ENCODE assay signal across 25 cellular contexts in genomic region chr19:49646586-49646985, GRCh38. TPM values are rescaled to one million over a fixed set of nuclear protein-coding genes. Genes with fewer than 3 reads are reported as not detected.
DNase-seq lines count a peak whose midpoint lies in the region; ATAC-seq, FAIRE-seq and TF ChIP-seq lines count a peak whose summit lies in the region.
"Had no signal": no experiment of that assay in that cellular context is flagged by ENCODE, and none has a peak within 500 bp of the region (broad histone marks: within the 10 kb centered on the region; RNA-seq: fewer than 3 reads in every experiment).

No MANE protein-coding gene starts in this region.

- CTCF ChIA-PET in A673 (lab: Charles Lee) = no interaction called here
- CTCF ChIA-PET in HepG2 (lab: Yijun Ruan, JAX; ENCODE audit: low intra/inter-chr PET ratio, low total read pairs) = no interaction called here
- CTCF ChIA-PET in WTC11 (lab: Charles Lee) = interaction anchor here (0.5 kb wide), 1 partner anchor 995 kb away, joined by 3 read pairs; no protein-coding TSS in a partner anchor

- TF ChIP-seq CTCF in A673 (conservative IDR thresholded peaks at IDR 0.05; ENCODE audit: low read depth, low read length) = no peak
- no peak for TF ChIP-seq CTCF in HepG2 (CRISPR knock-in tag; IDR thresholded peaks at IDR 0.05)
- no peak for TF ChIP-seq CTCF in osteocyte (IDR thresholded peaks at IDR 0.05)
- no peak for TF ChIP-seq CTCF in WTC11 (IDR thresholded peaks at IDR 0.05)

- TF ChIP-seq EP300 in HepG2 (IDR thresholded peaks at IDR 0.05; ENCODE audit: low read depth in 2 of 2, low read length in 2 of 2) (no peak), HepG2 (CRISPR knock-in tag; IDR thresholded peaks at IDR 0.05; ENCODE audit: borderline replicate concordance) (no peak)

- no peak for TF ChIP-seq RAD21 in HepG2 (CRISPR knock-in tag; IDR thresholded peaks at IDR 0.05)

- H3K36me3 Mint-ChIP-seq in osteocyte (ENCODE audit: unreplicated experiment) (peaks cover 21% of the 10 kb centered on the region), WTC11 (peaks cover 28% of the 10 kb centered on the region)

- H3K4me3 Mint-ChIP-seq in osteocyte (ENCODE audit: unreplicated experiment) (no peak overlapping the region), WTC11 (no peak overlapping the region)

- no peak for FAIRE-seq in HepG2 (lab: Jason Lieb, UNC)

- no peaks in the 10 kb centered on the region for H4K20me1 ChIP-seq in HepG2 (ENCODE audit: insufficient read depth, low read length)

- in situ Hi-C loops in HepG2 (cut with HindIII; ENCODE audit: extremely low pct_ligation_motif_present, low pct_unique_long_range_greater_than_20kb) = no loop called here

- no peak overlapping the region for H3K9ac ChIP-seq in HepG2 (ENCODE audit: insufficient read depth, low read depth, low read length)

- WGBS in HepG2 (ENCODE audit: low lambda C conversion rate) = 100% methylated on average over 12 of the region's 17 CpGs

- peak overlapping the region; percentile 26 for H3K27ac ChIP-seq in A673 (ENCODE audit: low read depth, low read length, poor library complexity, severe bottlenecking)
- no peak overlapping the region for H3K27ac ChIP-seq in HepG2 (ENCODE audit: extremely low read length, insufficient read depth, low read length)
- H3K27ac ChIP-seq: SJCRH30 had no signal

- H3K9me3 ChIP-seq in A673 (ENCODE audit: low read depth, low read length, poor library complexity, severe bottlenecking) (no peaks in the 10 kb centered on the region), HepG2 (ENCODE audit: low read length) (no peaks in the 10 kb centered on the region)
- H3K9me3 ChIP-seq: SJCRH30 had no signal

- no peak overlapping the region for H3K4me2 ChIP-seq in HepG2 (ENCODE audit: low read depth, low read length)

- POLR2A ChIA-PET in A673 (lab: Charles Lee; ENCODE audit: low non-redundant PET) = no interaction called here
- POLR2A ChIA-PET in HepG2 (lab: Yijun Ruan, JAX) = interaction anchor here (0.7 to 5.8 kb wide), 3 partner anchors 11 to 33 kb away, joined by 3 to 24 read pairs (median 3); no protein-coding TSS in a partner anchor
- POLR2A ChIA-PET in WTC11 (lab: Charles Lee) = interaction anchor here (0.5 kb wide), 1 partner anchor 83 kb away, joined by 7 read pairs; no protein-coding TSS in a partner anchor

- peaks cover 49% of the 10 kb centered on the region for H3K36me3 ChIP-seq in A673 (ENCODE audit: insufficient read depth, low read length, poor library complexity, severe bottlenecking)
- peaks cover 22% of the 10 kb centered on the region for H3K36me3 ChIP-seq in H7 (replicated peaks; ENCODE audit: control insufficient read depth, insufficient read depth, low read length)
- peaks cover 15 to 16% of the 10 kb centered on the region in 2 experiments; a peak in 3 of 5 replicates for H3K36me3 ChIP-seq in HepG2 (replicated peaks in 1 of 2; ENCODE audit: control insufficient read depth in 1 of 2, insufficient read depth in 2 of 2, low read length in 2 of 2)

- DNase-seq in A673 (ENCODE audit: low spot score) (no peak), H7 (peak; percentile 37), HepG2 (ENCODE audit: low spot score) (no peak), osteocyte (ENCODE audit: extremely low spot score, unreplicated experiment) (no peak), WTC11 (ENCODE audit: low spot score) (no peak)
- DNase-seq: 8988T; CD4-positive, CD25-positive, alpha-beta regulatory T cell; DMS53; GOT3; HCEC 1CT; Kasumi-1; MV-4-11; NCI-H1105; NCI-H1436 treated with DMSO at 0.1 percent for 48 hours; NCI-H1930; NCI-H446; NCI-H524 treated with DMSO at 0.1 percent for 48 hours; NCI-H82; NK-92 treated with Interleukin-12 subunit alpha and Interleukin-12 subunit beta, amount 100 ng/mL, for 24 hours; PC-3; SJCRH30 had no signal

- no peak for TF ChIP-seq POLR2A in HepG2 (IDR thresholded peaks at IDR 0.05; ENCODE audit: insufficient read depth in 1 of 2, low read depth in 2 of 2, low read length in 2 of 2)

- ATAC-seq in HepG2 (no peak), HG03565 (IDR thresholded peaks at IDR 0.05; ENCODE audit: unreplicated experiment) (no peak), WTC11 (no peak), GM19328 (IDR thresholded peaks at IDR 0.05; ENCODE audit: unreplicated experiment) (no peak)
- ATAC-seq: PC-3, Right ventricle myocardium inferior, SK-N-SH treated with all-trans-retinoic acid at 6 μM for 48 hours had no signal

- no peaks in the 10 kb centered on the region for H3K27me3 ChIP-seq in A673 (replicated peaks; ENCODE audit: insufficient read depth, low read depth, low read length, poor library complexity)
- H3K27me3 ChIP-seq in H7 (ENCODE audit: control insufficient read depth, insufficient read depth, low read length) = no peaks in the 10 kb centered on the region
- no peaks in the 10 kb centered on the region for H3K27me3 ChIP-seq in HepG2 (ENCODE audit: control insufficient read depth in 1 of 2, insufficient read depth in 2 of 2, low read length in 2 of 2)
- H3K27me3 ChIP-seq: SJCRH30 had no signal

- peaks cover 31% of the 10 kb centered on the region for H3K79me2 ChIP-seq in HepG2 (ENCODE audit: insufficient read depth, low read length)

- H3K27ac Mint-ChIP-seq in osteocyte (ENCODE audit: unreplicated experiment) (peak overlapping the region; percentile 52), WTC11 (no peak overlapping the region; the same call in 1 of the 2 replicates)

- no peak overlapping the region for H3K4me3 ChIP-seq in A673 (ENCODE audit: low read depth, low read length, poor library complexity, severe bottlenecking)
- H3K4me3 ChIP-seq in H7 (ENCODE audit: insufficient read depth, low read depth, low read length) = no peak overlapping the region
- H3K4me3 ChIP-seq in HepG2 (replicated peaks in 1 of 3; ENCODE audit: insufficient read depth in 1 of 3, low read depth in 2 of 3, low read length in 3 of 3) = no peak overlapping the region
- H3K4me3 ChIP-seq: SJCRH30 had no signal

- no peak overlapping the region for H2AFZ ChIP-seq in HepG2 (ENCODE audit: low read length)

- intact Hi-C loops in A673 (cut with micrococcal nuclease; ENCODE audit: unreplicated experiment) = no loop called here
- intact Hi-C loops in HepG2 (cut with micrococcal nuclease; ENCODE audit: unreplicated experiment) = no loop called here

- H3K4me1 Mint-ChIP-seq in osteocyte (ENCODE audit: unreplicated experiment) (peaks cover 22% of the 10 kb centered on the region), WTC11 (peaks cover 24% of the 10 kb centered on the region)

- BruUV-seq in A673 (replicated peaks; lab: Mats Ljungman, UMichigan) (no TSS peak), HepG2 (replicated peaks; lab: Mats Ljungman, UMichigan) (no TSS peak)

- H3K9me3 Mint-ChIP-seq in osteocyte (ENCODE audit: unreplicated experiment) = no peaks in the 10 kb centered on the region
- no peaks in the 10 kb centered on the region for H3K9me3 Mint-ChIP-seq in WTC11
- H3K9me3 Mint-ChIP-seq: CD4-positive, CD25-positive, alpha-beta regulatory T cell had no signal

- H3K27me3 Mint-ChIP-seq in osteocyte (ENCODE audit: unreplicated experiment) = no peaks in the 10 kb centered on the region
- H3K27me3 Mint-ChIP-seq in WTC11 (ENCODE audit: low read depth) = no peaks in the 10 kb centered on the region

- H3K4me1 ChIP-seq in A673 (ENCODE audit: insufficient read depth, low read length, poor library complexity, severe bottlenecking) (peaks cover 11% of the 10 kb centered on the region), HepG2 (ENCODE audit: insufficient read depth, low read length) (peaks cover 40% of the 10 kb centered on the region)
- H3K4me1 ChIP-seq: SJCRH30 had no signal

RNA-seq across cellular contexts. Expression of gene SCAF1, which starts 4.6 kb away (rescaled TPM):
- total RNA-seq in A673 (2021) = 92.7 and 98.2 TPM in 2 replicates
- 32.9 and 37.0 TPM in 2 replicates for total RNA-seq in H7 (2014; rRNA removed; shearing (Covaris generic))
- 4.8 and 6.1 TPM in 2 replicates for total RNA-seq in HepG2 (2016; rRNA removed; fragmentation: Illumina TruSeq; extraction: Trizol)
- total RNA-seq in HepG2 (2016; cell fraction: cytosol; rRNA removed; fragmentation: Illumina TruSeq; extraction: Trizol; ENCODE audit: low read depth) = 1.3 and 1.4 TPM in 2 replicates
- 3.2 and 6.2 TPM in 2 replicates for total RNA-seq in HepG2 (2016; cell fraction: insoluble cytoplasmic fraction; rRNA removed; fragmentation: Illumina TruSeq; extraction: Trizol)
- 4.5 and 5.4 TPM in 2 replicates for total RNA-seq in HepG2 (2016; cell fraction: membrane; rRNA removed; fragmentation: Illumina TruSeq; extraction: Trizol)
- total RNA-seq in HepG2 (2016; cell fraction: nucleus; rRNA removed; fragmentation: Illumina TruSeq; extraction: Trizol) = 6.5 and 7.3 TPM in 2 replicates
- polyA plus RNA-seq in HepG2 (2011; rRNA removed) = 3.3 and 4.3 TPM in 2 replicates
- 3.1 and 4.0 TPM in 2 replicates for polyA plus RNA-seq in HepG2 (2011; cell fraction: cytosol; rRNA removed)
- polyA plus RNA-seq in HepG2 (2011; cell fraction: nucleus; rRNA removed) = 21.0 and 25.5 TPM in 2 replicates
- polyA plus RNA-seq in HepG2 (2012) = 17.0 and 18.6 TPM in 2 replicates
- 1.1 and 1.4 TPM in 2 replicates for polyA plus RNA-seq in HepG2 (2016; cell fraction: cytosol; fragmentation: Illumina TruSeq; extraction: Trizol; ENCODE audit: low read depth)
- 8.3 and 13.4 TPM in 2 replicates for polyA plus RNA-seq in HepG2 (2016; cell fraction: insoluble cytoplasmic fraction; fragmentation: Illumina TruSeq; extraction: Trizol; ENCODE audit: low read depth)
- polyA plus RNA-seq in HepG2 (2016; cell fraction: membrane; fragmentation: Illumina TruSeq; extraction: Trizol; ENCODE audit: low read depth) = 2.8 and 3.0 TPM in 2 replicates
- polyA plus RNA-seq in HepG2 (2016; cell fraction: nucleus; fragmentation: Illumina TruSeq; extraction: Trizol; ENCODE audit: insufficient read depth, low read depth) = 21.4 and 23.8 TPM in 2 replicates
- 5.4 and 5.7 TPM in 2 replicates for polyA minus RNA-seq in HepG2 (2011; rRNA and poly(A)+ RNA removed; ENCODE audit: low replicate concordance)
- polyA minus RNA-seq in HepG2 (2011; cell fraction: cytosol; rRNA and poly(A)+ RNA removed) = 3.1 and 4.5 TPM in 2 replicates
- 3.6 and 5.2 TPM in 2 replicates for polyA minus RNA-seq in HepG2 (2011; cell fraction: nucleus; rRNA and poly(A)+ RNA removed)
- 74.9 and 81.9 TPM in 2 replicates for total RNA-seq in osteocyte
- total RNA-seq in WTC11 (2021) = 103 to 109 TPM (median 105 TPM) in 3 replicates

RNA-seq across cellular contexts. Expression of gene RRAS, which starts 6.6 kb away (rescaled TPM):
- 27.6 and 32.4 TPM in 2 replicates for total RNA-seq in A673 (2021)
- 13.3 and 20.1 TPM in 2 replicates for total RNA-seq in H7 (2014; rRNA removed; shearing (Covaris generic))
- 0.79 and 1.5 TPM in 2 replicates for total RNA-seq in HepG2 (2016; rRNA removed; fragmentation: Illumina TruSeq; extraction: Trizol)
- 1.7 and 2.4 TPM in 2 replicates for total RNA-seq in HepG2 (2016; cell fraction: cytosol; rRNA removed; fragmentation: Illumina TruSeq; extraction: Trizol; ENCODE audit: low read depth)
- 1.1 and 1.9 TPM in 2 replicates for total RNA-seq in HepG2 (2016; cell fraction: insoluble cytoplasmic fraction; rRNA removed; fragmentation: Illumina TruSeq; extraction: Trizol)
- 2.0 and 2.3 TPM in 2 replicates for total RNA-seq in HepG2 (2016; cell fraction: membrane; rRNA removed; fragmentation: Illumina TruSeq; extraction: Trizol)
- 0.50 and 0.90 TPM in 2 replicates for total RNA-seq in HepG2 (2016; cell fraction: nucleus; rRNA removed; fragmentation: Illumina TruSeq; extraction: Trizol)
- polyA plus RNA-seq in HepG2 (2011; rRNA removed) = 12.0 and 13.5 TPM in 2 replicates
- 14.5 and 18.3 TPM in 2 replicates for polyA plus RNA-seq in HepG2 (2011; cell fraction: cytosol; rRNA removed)
- polyA plus RNA-seq in HepG2 (2011; cell fraction: nucleus; rRNA removed) = 17.2 and 18.4 TPM in 2 replicates
- 4.8 and 7.4 TPM in 2 replicates for polyA plus RNA-seq in HepG2 (2012)
- polyA plus RNA-seq in HepG2 (2016; cell fraction: cytosol; fragmentation: Illumina TruSeq; extraction: Trizol; ENCODE audit: low read depth) = 6.9 and 7.3 TPM in 2 replicates
- polyA plus RNA-seq in HepG2 (2016; cell fraction: insoluble cytoplasmic fraction; fragmentation: Illumina TruSeq; extraction: Trizol; ENCODE audit: low read depth) = 3.2 and 3.4 TPM in 2 replicates
- 5.3 and 5.9 TPM in 2 replicates for polyA plus RNA-seq in HepG2 (2016; cell fraction: membrane; fragmentation: Illumina TruSeq; extraction: Trizol; ENCODE audit: low read depth)
- 2.4 and 2.6 TPM in 2 replicates for polyA plus RNA-seq in HepG2 (2016; cell fraction: nucleus; fragmentation: Illumina TruSeq; extraction: Trizol; ENCODE audit: insufficient read depth, low read depth)
- 5.3 and 19.9 TPM in 2 replicates for polyA minus RNA-seq in HepG2 (2011; rRNA and poly(A)+ RNA removed; ENCODE audit: low replicate concordance)
- 1.6 and 3.0 TPM in 2 replicates for polyA minus RNA-seq in HepG2 (2011; cell fraction: cytosol; rRNA and poly(A)+ RNA removed)
- 0.77 and 1.5 TPM in 2 replicates for polyA minus RNA-seq in HepG2 (2011; cell fraction: nucleus; rRNA and poly(A)+ RNA removed)
- total RNA-seq in osteocyte = 67.4 and 67.7 TPM in 2 replicates
- total RNA-seq in WTC11 (2021) = 11.4 to 17.9 TPM (median 15.7 TPM) in 3 replicates

RNA-seq across cellular contexts. Expression of gene IRF3, which starts 19.1 kb away (rescaled TPM):
- total RNA-seq in A673 (2021) (81.7 and 88.0 TPM in 2 replicates), HepG2 (2016; rRNA removed; fragmentation: Illumina TruSeq; extraction: Trizol) (61.0 and 65.5 TPM in 2 replicates), osteocyte (80.9 and 88.9 TPM in 2 replicates), WTC11 (2021) (149 to 165 TPM (median 154 TPM) in 3 replicates)
- 107 and 108 TPM in 2 replicates for total RNA-seq in H7 (2014; rRNA removed; shearing (Covaris generic))
- total RNA-seq in HepG2 (2016; cell fraction: cytosol; rRNA removed; fragmentation: Illumina TruSeq; extraction: Trizol; ENCODE audit: low read depth) = 23.6 and 23.7 TPM in 2 replicates
- total RNA-seq in HepG2 (2016; cell fraction: insoluble cytoplasmic fraction; rRNA removed; fragmentation: Illumina TruSeq; extraction: Trizol) = 50.6 and 64.5 TPM in 2 replicates
- total RNA-seq in HepG2 (2016; cell fraction: membrane; rRNA removed; fragmentation: Illumina TruSeq; extraction: Trizol) = 26.7 and 37.0 TPM in 2 replicates
- total RNA-seq in HepG2 (2016; cell fraction: nucleus; rRNA removed; fragmentation: Illumina TruSeq; extraction: Trizol) = 30.2 and 40.5 TPM in 2 replicates
- 61.9 and 66.2 TPM in 2 replicates for polyA plus RNA-seq in HepG2 (2011; rRNA removed)
- 40.1 and 60.0 TPM in 2 replicates for polyA plus RNA-seq in HepG2 (2011; cell fraction: cytosol; rRNA removed)
- polyA plus RNA-seq in HepG2 (2011; cell fraction: nucleus; rRNA removed) = 110 and 114 TPM in 2 replicates
- polyA plus RNA-seq in HepG2 (2012) = 49.4 and 77.2 TPM in 2 replicates
- polyA plus RNA-seq in HepG2 (2016; cell fraction: cytosol; fragmentation: Illumina TruSeq; extraction: Trizol; ENCODE audit: low read depth) = 17.9 and 23.0 TPM in 2 replicates
- 44.7 and 50.0 TPM in 2 replicates for polyA plus RNA-seq in HepG2 (2016; cell fraction: insoluble cytoplasmic fraction; fragmentation: Illumina TruSeq; extraction: Trizol; ENCODE audit: low read depth)
- polyA plus RNA-seq in HepG2 (2016; cell fraction: membrane; fragmentation: Illumina TruSeq; extraction: Trizol; ENCODE audit: low read depth) = 26.1 and 33.5 TPM in 2 replicates
- 89.5 and 108 TPM in 2 replicates for polyA plus RNA-seq in HepG2 (2016; cell fraction: nucleus; fragmentation: Illumina TruSeq; extraction: Trizol; ENCODE audit: insufficient read depth, low read depth)
- polyA minus RNA-seq in HepG2 (2011; rRNA and poly(A)+ RNA removed; ENCODE audit: low replicate concordance) = 34.8 and 80.6 TPM in 2 replicates
- polyA minus RNA-seq in HepG2 (2011; cell fraction: cytosol; rRNA and poly(A)+ RNA removed) = 26.6 and 26.9 TPM in 2 replicates
- 7.9 and 16.9 TPM in 2 replicates for polyA minus RNA-seq in HepG2 (2011; cell fraction: nucleus; rRNA and poly(A)+ RNA removed)

RNA-seq across cellular contexts. Expression of gene BCL2L12, which starts 19.1 kb away (rescaled TPM):
- total RNA-seq in A673 (2021) (97.4 and 99.1 TPM in 2 replicates), HepG2 (2016; rRNA removed; fragmentation: Illumina TruSeq; extraction: Trizol) (32.6 and 40.8 TPM in 2 replicates), osteocyte (23.6 and 29.3 TPM in 2 replicates), WTC11 (2021) (139 to 146 TPM (median 140 TPM) in 3 replicates)
- 34.3 and 42.5 TPM in 2 replicates for total RNA-seq in H7 (2014; rRNA removed; shearing (Covaris generic))
- total RNA-seq in HepG2 (2016; cell fraction: cytosol; rRNA removed; fragmentation: Illumina TruSeq; extraction: Trizol; ENCODE audit: low read depth) = 40.5 and 48.9 TPM in 2 replicates
- total RNA-seq in HepG2 (2016; cell fraction: insoluble cytoplasmic fraction; rRNA removed; fragmentation: Illumina TruSeq; extraction: Trizol) = 24.9 and 37.3 TPM in 2 replicates
- total RNA-seq in HepG2 (2016; cell fraction: membrane; rRNA removed; fragmentation: Illumina TruSeq; extraction: Trizol) = 43.5 and 49.7 TPM in 2 replicates
- 21.3 and 23.0 TPM in 2 replicates for total RNA-seq in HepG2 (2016; cell fraction: nucleus; rRNA removed; fragmentation: Illumina TruSeq; extraction: Trizol)
- polyA plus RNA-seq in HepG2 (2011; rRNA removed) = 25.9 and 26.8 TPM in 2 replicates
- polyA plus RNA-seq in HepG2 (2011; cell fraction: cytosol; rRNA removed) = 15.4 and 32.6 TPM in 2 replicates
- polyA plus RNA-seq in HepG2 (2011; cell fraction: nucleus; rRNA removed) = 36.4 and 36.7 TPM in 2 replicates
- 18.1 and 30.0 TPM in 2 replicates for polyA plus RNA-seq in HepG2 (2012)
- 55.6 and 70.4 TPM in 2 replicates for polyA plus RNA-seq in HepG2 (2016; cell fraction: cytosol; fragmentation: Illumina TruSeq; extraction: Trizol; ENCODE audit: low read depth)
- 42.1 and 43.5 TPM in 2 replicates for polyA plus RNA-seq in HepG2 (2016; cell fraction: insoluble cytoplasmic fraction; fragmentation: Illumina TruSeq; extraction: Trizol; ENCODE audit: low read depth)
- 55.2 and 64.2 TPM in 2 replicates for polyA plus RNA-seq in HepG2 (2016; cell fraction: membrane; fragmentation: Illumina TruSeq; extraction: Trizol; ENCODE audit: low read depth)
- 55.4 and 61.4 TPM in 2 replicates for polyA plus RNA-seq in HepG2 (2016; cell fraction: nucleus; fragmentation: Illumina TruSeq; extraction: Trizol; ENCODE audit: insufficient read depth, low read depth)
- polyA minus RNA-seq in HepG2 (2011; rRNA and poly(A)+ RNA removed; ENCODE audit: low replicate concordance) = 13.7 and 25.5 TPM in 2 replicates
- 6.4 and 11.1 TPM in 2 replicates for polyA minus RNA-seq in HepG2 (2011; cell fraction: cytosol; rRNA and poly(A)+ RNA removed)
- 4.2 and 9.6 TPM in 2 replicates for polyA minus RNA-seq in HepG2 (2011; cell fraction: nucleus; rRNA and poly(A)+ RNA removed)

RNA-seq across cellular contexts. Expression of gene PRMT1, which starts 30.5 kb away (rescaled TPM):
- total RNA-seq in A673 (2021) = 523 and 536 TPM in 2 replicates
- 690 and 848 TPM in 2 replicates for total RNA-seq in H7 (2014; rRNA removed; shearing (Covaris generic))
- total RNA-seq in HepG2 (2016; rRNA removed; fragmentation: Illumina TruSeq; extraction: Trizol) = 324 and 372 TPM in 2 replicates
- total RNA-seq in HepG2 (2016; cell fraction: cytosol; rRNA removed; fragmentation: Illumina TruSeq; extraction: Trizol; ENCODE audit: low read depth) = 103 and 108 TPM in 2 replicates
- total RNA-seq in HepG2 (2016; cell fraction: insoluble cytoplasmic fraction; rRNA removed; fragmentation: Illumina TruSeq; extraction: Trizol) = 334 and 405 TPM in 2 replicates
- total RNA-seq in HepG2 (2016; cell fraction: membrane; rRNA removed; fragmentation: Illumina TruSeq; extraction: Trizol) = 115 and 120 TPM in 2 replicates
- 123 and 139 TPM in 2 replicates for total RNA-seq in HepG2 (2016; cell fraction: nucleus; rRNA removed; fragmentation: Illumina TruSeq; extraction: Trizol)
- 374 and 400 TPM in 2 replicates for polyA plus RNA-seq in HepG2 (2011; rRNA removed)
- 396 and 593 TPM in 2 replicates for polyA plus RNA-seq in HepG2 (2011; cell fraction: cytosol; rRNA removed)
- polyA plus RNA-seq in HepG2 (2011; cell fraction: nucleus; rRNA removed) = 354 and 430 TPM in 2 replicates
- polyA plus RNA-seq in HepG2 (2012) = 181 and 214 TPM in 2 replicates
- polyA plus RNA-seq in HepG2 (2016; cell fraction: cytosol; fragmentation: Illumina TruSeq; extraction: Trizol; ENCODE audit: low read depth) = 80.1 and 82.6 TPM in 2 replicates
- polyA plus RNA-seq in HepG2 (2016; cell fraction: insoluble cytoplasmic fraction; fragmentation: Illumina TruSeq; extraction: Trizol; ENCODE audit: low read depth) = 379 and 381 TPM in 2 replicates
- polyA plus RNA-seq in HepG2 (2016; cell fraction: membrane; fragmentation: Illumina TruSeq; extraction: Trizol; ENCODE audit: low read depth) = 86.8 and 91.7 TPM in 2 replicates
- polyA plus RNA-seq in HepG2 (2016; cell fraction: nucleus; fragmentation: Illumina TruSeq; extraction: Trizol; ENCODE audit: insufficient read depth, low read depth) = 224 and 236 TPM in 2 replicates
- 504 and 617 TPM in 2 replicates for polyA minus RNA-seq in HepG2 (2011; rRNA and poly(A)+ RNA removed; ENCODE audit: low replicate concordance)
- polyA minus RNA-seq in HepG2 (2011; cell fraction: cytosol; rRNA and poly(A)+ RNA removed) = 158 and 170 TPM in 2 replicates
- 133 and 141 TPM in 2 replicates for polyA minus RNA-seq in HepG2 (2011; cell fraction: nucleus; rRNA and poly(A)+ RNA removed)
- 121 and 126 TPM in 2 replicates for total RNA-seq in osteocyte
- 500 to 527 TPM (median 518 TPM) in 3 replicates for total RNA-seq in WTC11 (2021)
